In the genomic region with DNA sequence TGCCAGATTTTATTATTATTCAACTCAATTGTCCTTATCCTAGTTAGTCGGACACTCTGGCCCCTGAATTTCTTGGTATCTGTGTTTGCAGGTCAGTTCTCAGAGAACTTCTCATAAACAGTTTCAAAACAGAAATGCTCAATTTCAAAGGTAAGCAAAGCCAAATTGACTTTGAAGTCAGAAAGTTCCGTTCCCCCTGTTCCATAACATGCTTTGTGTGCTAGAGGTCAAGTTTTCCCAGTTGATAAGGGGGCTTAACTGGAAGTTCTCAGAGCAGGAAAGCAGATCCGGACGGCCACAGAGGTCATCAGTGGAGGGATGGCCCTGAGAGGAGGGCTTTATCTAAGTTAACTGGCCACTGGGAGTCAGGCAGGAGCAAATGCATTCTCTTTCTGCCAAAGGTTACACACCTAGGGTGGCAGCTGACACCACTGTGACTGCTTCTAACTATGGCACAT, we compare ENCODE assay signal across 1 cellular context.
TF ChIP-seq lines count a peak whose summit lies in the region.

No MANE protein-coding gene starts in this region.

TF ChIP-seq in HepG2, 621 proteins besides CTCF, POLR2A, EP300 and RAD21 (continued from another document and continues in another):
- TF ChIP-seq, protein P1, sequence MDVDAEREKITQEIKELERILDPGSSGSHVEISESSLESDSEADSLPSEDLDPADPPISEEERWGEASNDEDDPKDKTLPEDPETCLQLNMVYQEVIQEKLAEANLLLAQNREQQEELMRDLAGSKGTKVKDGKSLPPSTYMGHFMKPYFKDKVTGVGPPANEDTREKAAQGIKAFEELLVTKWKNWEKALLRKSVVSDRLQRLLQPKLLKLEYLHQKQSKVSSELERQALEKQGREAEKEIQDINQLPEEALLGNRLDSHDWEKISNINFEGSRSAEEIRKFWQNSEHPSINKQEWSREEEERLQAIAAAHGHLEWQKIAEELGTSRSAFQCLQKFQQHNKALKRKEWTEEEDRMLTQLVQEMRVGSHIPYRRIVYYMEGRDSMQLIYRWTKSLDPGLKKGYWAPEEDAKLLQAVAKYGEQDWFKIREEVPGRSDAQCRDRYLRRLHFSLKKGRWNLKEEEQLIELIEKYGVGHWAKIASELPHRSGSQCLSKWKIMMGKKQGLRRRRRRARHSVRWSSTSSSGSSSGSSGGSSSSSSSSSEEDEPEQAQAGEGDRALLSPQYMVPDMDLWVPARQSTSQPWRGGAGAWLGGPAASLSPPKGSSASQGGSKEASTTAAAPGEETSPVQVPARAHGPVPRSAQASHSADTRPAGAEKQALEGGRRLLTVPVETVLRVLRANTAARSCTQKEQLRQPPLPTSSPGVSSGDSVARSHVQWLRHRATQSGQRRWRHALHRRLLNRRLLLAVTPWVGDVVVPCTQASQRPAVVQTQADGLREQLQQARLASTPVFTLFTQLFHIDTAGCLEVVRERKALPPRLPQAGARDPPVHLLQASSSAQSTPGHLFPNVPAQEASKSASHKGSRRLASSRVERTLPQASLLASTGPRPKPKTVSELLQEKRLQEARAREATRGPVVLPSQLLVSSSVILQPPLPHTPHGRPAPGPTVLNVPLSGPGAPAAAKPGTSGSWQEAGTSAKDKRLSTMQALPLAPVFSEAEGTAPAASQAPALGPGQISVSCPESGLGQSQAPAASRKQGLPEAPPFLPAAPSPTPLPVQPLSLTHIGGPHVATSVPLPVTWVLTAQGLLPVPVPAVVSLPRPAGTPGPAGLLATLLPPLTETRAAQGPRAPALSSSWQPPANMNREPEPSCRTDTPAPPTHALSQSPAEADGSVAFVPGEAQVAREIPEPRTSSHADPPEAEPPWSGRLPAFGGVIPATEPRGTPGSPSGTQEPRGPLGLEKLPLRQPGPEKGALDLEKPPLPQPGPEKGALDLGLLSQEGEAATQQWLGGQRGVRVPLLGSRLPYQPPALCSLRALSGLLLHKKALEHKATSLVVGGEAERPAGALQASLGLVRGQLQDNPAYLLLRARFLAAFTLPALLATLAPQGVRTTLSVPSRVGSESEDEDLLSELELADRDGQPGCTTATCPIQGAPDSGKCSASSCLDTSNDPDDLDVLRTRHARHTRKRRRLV (CRISPR knock-in tag; IDR thresholded peaks at IDR 0.05) = no peak
- TF ChIP-seq, protein P2, sequence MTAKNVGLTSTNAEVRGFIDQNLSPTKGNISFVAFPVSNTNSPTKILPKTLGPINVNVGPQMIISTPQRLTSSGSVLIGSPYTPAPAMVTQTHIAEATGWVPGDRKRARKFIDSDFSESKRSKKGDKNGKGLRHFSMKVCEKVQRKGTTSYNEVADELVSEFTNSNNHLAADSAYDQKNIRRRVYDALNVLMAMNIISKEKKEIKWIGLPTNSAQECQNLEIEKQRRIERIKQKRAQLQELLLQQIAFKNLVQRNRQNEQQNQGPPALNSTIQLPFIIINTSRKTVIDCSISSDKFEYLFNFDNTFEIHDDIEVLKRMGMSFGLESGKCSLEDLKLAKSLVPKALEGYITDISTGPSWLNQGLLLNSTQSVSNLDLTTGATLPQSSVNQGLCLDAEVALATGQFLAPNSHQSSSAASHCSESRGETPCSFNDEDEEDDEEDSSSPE (CRISPR knock-in tag; IDR thresholded peaks at IDR 0.05) = no peak
- no peak for TF ChIP-seq MAF1 (CRISPR knock-in tag; IDR thresholded peaks at IDR 0.05; ENCODE audit: borderline replicate concordance)
- TF ChIP-seq MTF2 (CRISPR knock-in tag; IDR thresholded peaks at IDR 0.05; ENCODE audit: borderline replicate concordance) = no peak
- TF ChIP-seq FOSL2 (CRISPR knock-in tag; IDR thresholded peaks at IDR 0.05) = peak; percentile 67
- TF ChIP-seq, protein P3, sequence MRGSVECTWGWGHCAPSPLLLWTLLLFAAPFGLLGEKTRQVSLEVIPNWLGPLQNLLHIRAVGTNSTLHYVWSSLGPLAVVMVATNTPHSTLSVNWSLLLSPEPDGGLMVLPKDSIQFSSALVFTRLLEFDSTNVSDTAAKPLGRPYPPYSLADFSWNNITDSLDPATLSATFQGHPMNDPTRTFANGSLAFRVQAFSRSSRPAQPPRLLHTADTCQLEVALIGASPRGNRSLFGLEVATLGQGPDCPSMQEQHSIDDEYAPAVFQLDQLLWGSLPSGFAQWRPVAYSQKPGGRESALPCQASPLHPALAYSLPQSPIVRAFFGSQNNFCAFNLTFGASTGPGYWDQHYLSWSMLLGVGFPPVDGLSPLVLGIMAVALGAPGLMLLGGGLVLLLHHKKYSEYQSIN (CRISPR knock-in tag; IDR thresholded peaks at IDR 0.05; ENCODE audit: borderline replicate concordance) = no peak
- peak; percentile 90 for TF ChIP-seq NFIC (IDR thresholded peaks at IDR 0.05; ENCODE audit: low read length)
- TF ChIP-seq RXRB (CRISPR knock-in tag; IDR thresholded peaks at IDR 0.05; ENCODE audit: borderline replicate concordance) = peak; percentile 99
- TF ChIP-seq, protein P4, sequence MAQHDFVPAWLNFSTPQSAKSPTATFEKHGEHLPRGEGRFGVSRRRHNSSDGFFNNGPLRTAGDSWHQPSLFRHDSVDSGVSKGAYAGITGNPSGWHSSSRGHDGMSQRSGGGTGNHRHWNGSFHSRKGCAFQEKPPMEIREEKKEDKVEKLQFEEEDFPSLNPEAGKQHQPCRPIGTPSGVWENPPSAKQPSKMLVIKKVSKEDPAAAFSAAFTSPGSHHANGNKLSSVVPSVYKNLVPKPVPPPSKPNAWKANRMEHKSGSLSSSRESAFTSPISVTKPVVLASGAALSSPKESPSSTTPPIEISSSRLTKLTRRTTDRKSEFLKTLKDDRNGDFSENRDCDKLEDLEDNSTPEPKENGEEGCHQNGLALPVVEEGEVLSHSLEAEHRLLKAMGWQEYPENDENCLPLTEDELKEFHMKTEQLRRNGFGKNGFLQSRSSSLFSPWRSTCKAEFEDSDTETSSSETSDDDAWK (CRISPR knock-in tag; IDR thresholded peaks at IDR 0.05) = no peak
- TF ChIP-seq IRX3 (CRISPR knock-in tag; IDR thresholded peaks at IDR 0.05; ENCODE audit: borderline replicate concordance, low read depth) = peak; percentile 36; the same call in 1 of the 2 replicates
- peak; percentile 72 for TF ChIP-seq RCOR2 (CRISPR knock-in tag; IDR thresholded peaks at IDR 0.05)
- peak; percentile 71 for TF ChIP-seq SNAPC2 (CRISPR knock-in tag; IDR thresholded peaks at IDR 0.05)
- TF ChIP-seq DPF2 (CRISPR knock-in tag; IDR thresholded peaks at IDR 0.05; ENCODE audit: borderline replicate concordance, low read depth) = peak; percentile 69; the same call in 1 of the 2 replicates
- TF ChIP-seq ZIK1 (CRISPR knock-in tag; IDR thresholded peaks at IDR 0.05; ENCODE audit: borderline replicate concordance, low read depth) = no peak
- TF ChIP-seq, protein P5, sequence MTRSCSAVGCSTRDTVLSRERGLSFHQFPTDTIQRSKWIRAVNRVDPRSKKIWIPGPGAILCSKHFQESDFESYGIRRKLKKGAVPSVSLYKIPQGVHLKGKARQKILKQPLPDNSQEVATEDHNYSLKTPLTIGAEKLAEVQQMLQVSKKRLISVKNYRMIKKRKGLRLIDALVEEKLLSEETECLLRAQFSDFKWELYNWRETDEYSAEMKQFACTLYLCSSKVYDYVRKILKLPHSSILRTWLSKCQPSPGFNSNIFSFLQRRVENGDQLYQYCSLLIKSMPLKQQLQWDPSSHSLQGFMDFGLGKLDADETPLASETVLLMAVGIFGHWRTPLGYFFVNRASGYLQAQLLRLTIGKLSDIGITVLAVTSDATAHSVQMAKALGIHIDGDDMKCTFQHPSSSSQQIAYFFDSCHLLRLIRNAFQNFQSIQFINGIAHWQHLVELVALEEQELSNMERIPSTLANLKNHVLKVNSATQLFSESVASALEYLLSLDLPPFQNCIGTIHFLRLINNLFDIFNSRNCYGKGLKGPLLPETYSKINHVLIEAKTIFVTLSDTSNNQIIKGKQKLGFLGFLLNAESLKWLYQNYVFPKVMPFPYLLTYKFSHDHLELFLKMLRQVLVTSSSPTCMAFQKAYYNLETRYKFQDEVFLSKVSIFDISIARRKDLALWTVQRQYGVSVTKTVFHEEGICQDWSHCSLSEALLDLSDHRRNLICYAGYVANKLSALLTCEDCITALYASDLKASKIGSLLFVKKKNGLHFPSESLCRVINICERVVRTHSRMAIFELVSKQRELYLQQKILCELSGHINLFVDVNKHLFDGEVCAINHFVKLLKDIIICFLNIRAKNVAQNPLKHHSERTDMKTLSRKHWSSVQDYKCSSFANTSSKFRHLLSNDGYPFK (CRISPR knock-in tag; IDR thresholded peaks at IDR 0.05; ENCODE audit: borderline replicate concordance) = no peak
- no peak for TF ChIP-seq ZNF709 (CRISPR knock-in tag; IDR thresholded peaks at IDR 0.05)
- no peak for TF ChIP-seq SATB2 (CRISPR knock-in tag; IDR thresholded peaks at IDR 0.05)
- peak; percentile 97 for TF ChIP-seq NR2F2 (IDR thresholded peaks at IDR 0.05; ENCODE audit: borderline replicate concordance, low read depth)
- no peak for TF ChIP-seq ZNF354B (CRISPR knock-in tag; IDR thresholded peaks at IDR 0.05)
- TF ChIP-seq HNF4G (IDR thresholded peaks at IDR 0.05; ENCODE audit: borderline replicate concordance, low read depth, low read length) = peak; percentile 64; the same call in 1 of the 2 replicates
- peak; percentile 30; the same call in 1 of the 2 replicates for TF ChIP-seq HNF4G (CRISPR knock-in tag; IDR thresholded peaks at IDR 0.05; ENCODE audit: borderline replicate concordance, low read depth)
- no peak; the same call in 1 of the 2 replicates for TF ChIP-seq SOX13 (IDR thresholded peaks at IDR 0.05)
- peak in 1 of 2 experiments; percentile 94; a peak in 2 of 4 replicates for TF ChIP-seq SOX13 (CRISPR knock-in tag; conservative IDR thresholded peaks at IDR 0.05 in 1 of 2, IDR thresholded peaks at IDR 0.05 in 1 of 2)
- TF ChIP-seq GATAD1 (CRISPR knock-in tag; IDR thresholded peaks at IDR 0.05) = 0 out of 2 replicates have a peak, but pooled peaks have one; percentile 42
- TF ChIP-seq, protein P6, sequence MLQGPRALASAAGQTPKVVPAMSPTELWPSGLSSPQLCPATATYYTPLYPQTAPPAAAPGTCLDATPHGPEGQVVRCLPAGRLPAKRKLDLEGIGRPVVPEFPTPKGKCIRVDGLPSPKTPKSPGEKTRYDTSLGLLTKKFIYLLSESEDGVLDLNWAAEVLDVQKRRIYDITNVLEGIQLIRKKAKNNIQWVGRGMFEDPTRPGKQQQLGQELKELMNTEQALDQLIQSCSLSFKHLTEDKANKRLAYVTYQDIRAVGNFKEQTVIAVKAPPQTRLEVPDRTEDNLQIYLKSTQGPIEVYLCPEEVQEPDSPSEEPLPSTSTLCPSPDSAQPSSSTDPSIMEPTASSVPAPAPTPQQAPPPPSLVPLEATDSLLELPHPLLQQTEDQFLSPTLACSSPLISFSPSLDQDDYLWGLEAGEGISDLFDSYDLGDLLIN (CRISPR knock-in tag; IDR thresholded peaks at IDR 0.05; ENCODE audit: borderline replicate concordance) = 0 out of 2 replicates have a peak, but pooled peaks have one; percentile 69
- TF ChIP-seq ISX (CRISPR knock-in tag; conservative IDR thresholded peaks at IDR 0.05) = no peak
- no peak for TF ChIP-seq PRMT3 (CRISPR knock-in tag; IDR thresholded peaks at IDR 0.05; ENCODE audit: borderline replicate concordance, low read depth)
- TF ChIP-seq, protein P7, sequence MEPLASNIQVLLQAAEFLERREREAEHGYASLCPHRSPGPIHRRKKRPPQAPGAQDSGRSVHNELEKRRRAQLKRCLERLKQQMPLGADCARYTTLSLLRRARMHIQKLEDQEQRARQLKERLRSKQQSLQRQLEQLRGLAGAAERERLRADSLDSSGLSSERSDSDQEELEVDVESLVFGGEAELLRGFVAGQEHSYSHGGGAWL (CRISPR knock-in tag; IDR thresholded peaks at IDR 0.05) = 0 out of 2 replicates have a peak, but pooled peaks have one; percentile 20
- TF ChIP-seq, protein P8, sequence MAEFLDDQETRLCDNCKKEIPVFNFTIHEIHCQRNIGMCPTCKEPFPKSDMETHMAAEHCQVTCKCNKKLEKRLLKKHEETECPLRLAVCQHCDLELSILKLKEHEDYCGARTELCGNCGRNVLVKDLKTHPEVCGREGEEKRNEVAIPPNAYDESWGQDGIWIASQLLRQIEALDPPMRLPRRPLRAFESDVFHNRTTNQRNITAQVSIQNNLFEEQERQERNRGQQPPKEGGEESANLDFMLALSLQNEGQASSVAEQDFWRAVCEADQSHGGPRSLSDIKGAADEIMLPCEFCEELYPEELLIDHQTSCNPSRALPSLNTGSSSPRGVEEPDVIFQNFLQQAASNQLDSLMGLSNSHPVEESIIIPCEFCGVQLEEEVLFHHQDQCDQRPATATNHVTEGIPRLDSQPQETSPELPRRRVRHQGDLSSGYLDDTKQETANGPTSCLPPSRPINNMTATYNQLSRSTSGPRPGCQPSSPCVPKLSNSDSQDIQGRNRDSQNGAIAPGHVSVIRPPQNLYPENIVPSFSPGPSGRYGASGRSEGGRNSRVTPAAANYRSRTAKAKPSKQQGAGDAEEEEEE (CRISPR knock-in tag; IDR thresholded peaks at IDR 0.05; ENCODE audit: borderline replicate concordance) = no peak
- TF ChIP-seq ZNF570 (CRISPR knock-in tag; IDR thresholded peaks at IDR 0.05; ENCODE audit: borderline replicate concordance) = no peak
- TF ChIP-seq, protein P9, sequence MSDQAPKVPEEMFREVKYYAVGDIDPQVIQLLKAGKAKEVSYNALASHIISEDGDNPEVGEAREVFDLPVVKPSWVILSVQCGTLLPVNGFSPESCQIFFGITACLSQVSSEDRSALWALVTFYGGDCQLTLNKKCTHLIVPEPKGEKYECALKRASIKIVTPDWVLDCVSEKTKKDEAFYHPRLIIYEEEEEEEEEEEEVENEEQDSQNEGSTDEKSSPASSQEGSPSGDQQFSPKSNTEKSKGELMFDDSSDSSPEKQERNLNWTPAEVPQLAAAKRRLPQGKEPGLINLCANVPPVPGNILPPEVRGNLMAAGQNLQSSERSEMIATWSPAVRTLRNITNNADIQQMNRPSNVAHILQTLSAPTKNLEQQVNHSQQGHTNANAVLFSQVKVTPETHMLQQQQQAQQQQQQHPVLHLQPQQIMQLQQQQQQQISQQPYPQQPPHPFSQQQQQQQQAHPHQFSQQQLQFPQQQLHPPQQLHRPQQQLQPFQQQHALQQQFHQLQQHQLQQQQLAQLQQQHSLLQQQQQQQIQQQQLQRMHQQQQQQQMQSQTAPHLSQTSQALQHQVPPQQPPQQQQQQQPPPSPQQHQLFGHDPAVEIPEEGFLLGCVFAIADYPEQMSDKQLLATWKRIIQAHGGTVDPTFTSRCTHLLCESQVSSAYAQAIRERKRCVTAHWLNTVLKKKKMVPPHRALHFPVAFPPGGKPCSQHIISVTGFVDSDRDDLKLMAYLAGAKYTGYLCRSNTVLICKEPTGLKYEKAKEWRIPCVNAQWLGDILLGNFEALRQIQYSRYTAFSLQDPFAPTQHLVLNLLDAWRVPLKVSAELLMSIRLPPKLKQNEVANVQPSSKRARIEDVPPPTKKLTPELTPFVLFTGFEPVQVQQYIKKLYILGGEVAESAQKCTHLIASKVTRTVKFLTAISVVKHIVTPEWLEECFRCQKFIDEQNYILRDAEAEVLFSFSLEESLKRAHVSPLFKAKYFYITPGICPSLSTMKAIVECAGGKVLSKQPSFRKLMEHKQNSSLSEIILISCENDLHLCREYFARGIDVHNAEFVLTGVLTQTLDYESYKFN (CRISPR knock-in tag; conservative IDR thresholded peaks at IDR 0.05) = peak; percentile 95
- TF ChIP-seq MIER2 (CRISPR knock-in tag; IDR thresholded peaks at IDR 0.05) = peak; percentile 55; the same call in 1 of the 2 replicates
- TF ChIP-seq ZNF703 (CRISPR knock-in tag; IDR thresholded peaks at IDR 0.05; ENCODE audit: borderline replicate concordance) = no peak
- no peak for TF ChIP-seq ZNF224 (CRISPR knock-in tag; IDR thresholded peaks at IDR 0.05)
- TF ChIP-seq, protein P10, sequence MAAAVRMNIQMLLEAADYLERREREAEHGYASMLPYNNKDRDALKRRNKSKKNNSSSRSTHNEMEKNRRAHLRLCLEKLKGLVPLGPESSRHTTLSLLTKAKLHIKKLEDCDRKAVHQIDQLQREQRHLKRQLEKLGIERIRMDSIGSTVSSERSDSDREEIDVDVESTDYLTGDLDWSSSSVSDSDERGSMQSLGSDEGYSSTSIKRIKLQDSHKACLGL (CRISPR knock-in tag; IDR thresholded peaks at IDR 0.05) = no peak
- peak; percentile 47 for TF ChIP-seq CBX1 (IDR thresholded peaks at IDR 0.05; ENCODE audit: low read depth)
- TF ChIP-seq ZNF737 (CRISPR knock-in tag; IDR thresholded peaks at IDR 0.05; ENCODE audit: borderline replicate concordance) = no peak
- TF ChIP-seq IKZF1 (IDR thresholded peaks at IDR 0.05) = no peak
